31 cellular contexts compared by ENCODE assay signal in the genomic region with DNA sequence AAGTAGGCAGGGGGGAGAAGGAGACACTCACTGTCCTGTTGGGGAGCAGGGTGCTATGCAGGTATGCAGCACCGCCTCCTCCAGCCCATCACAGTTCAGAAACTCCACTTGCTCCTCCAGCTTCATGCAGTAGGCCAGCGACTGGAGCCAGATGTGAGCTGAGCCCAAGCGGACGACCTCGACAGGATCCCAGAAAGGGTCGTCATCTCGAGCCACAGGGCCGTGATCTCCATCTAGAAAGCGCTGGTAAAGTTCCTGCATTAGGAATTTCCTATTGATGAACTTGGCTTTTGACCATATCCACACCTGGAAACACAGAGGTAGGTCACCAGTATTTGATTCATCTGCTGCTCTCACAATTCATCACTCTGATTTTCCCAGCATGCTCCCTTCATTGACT.
"Had no signal": no experiment of that assay in that cellular context is flagged by ENCODE, and none has a peak within 500 bp of the region (broad histone marks: within the 10 kb centered on the region; RNA-seq: fewer than 3 reads in every experiment).

No MANE protein-coding gene starts in this region.

- H3K4me1 Mint-ChIP-seq: stimulated activated effector memory CD8-positive, alpha-beta T cell treated with anti-CD3 and anti-CD28 coated beads, Interleukin-12 subunit alpha, Interleukin-12 subunit beta, amount 100 ng/mL, for 72 hours had no signal

- H3K4me1 ChIP-seq: parathyroid adenoma, upper lobe of right lung, uterus had no signal

- H3K27me3 Mint-ChIP-seq: progenitor cell of endocrine pancreas had no signal

- H3K27ac Mint-ChIP-seq: immature natural killer cell; memory B cell; natural killer cell; progenitor cell of endocrine pancreas; stimulated activated effector memory CD8-positive, alpha-beta T cell treated with anti-CD3 and anti-CD28 coated beads, Interleukin-12 subunit alpha, Interleukin-12 subunit beta, amount 100 ng/mL, for 72 hours had no signal

- H2AFZ ChIP-seq: parathyroid adenoma had no signal

- H3K4me3 ChIP-seq: coronary artery, esophagus squamous epithelium, left ventricle myocardium inferior, lower lobe of right lung, right atrium auricular region, smooth muscle cell, thoracic aorta, tibial nerve, upper lobe of right lung, uterus had no signal

- H3K9me3 Mint-ChIP-seq: immature natural killer cell; memory B cell; natural killer cell; stimulated activated effector memory CD8-positive, alpha-beta T cell treated with anti-CD3 and anti-CD28 coated beads, Interleukin-12 subunit alpha, Interleukin-12 subunit beta, amount 100 ng/mL, for 72 hours had no signal

- H3K9ac ChIP-seq: parathyroid adenoma had no signal

- DNase-seq: dermis blood vessel endothelial cell; effector memory CD4-positive, alpha-beta T cell; erythroblast; esophagus squamous epithelium; foreskin melanocyte; glutamatergic neuron; hypothalamus; immature natural killer cell; islet precursor cell; kidney glomerular epithelial cell; left colon; left ventricle myocardium inferior; lower lobe of right lung; natural killer cell; occipital lobe; stimulated activated CD4-positive, alpha-beta T cell treated with anti-CD3 and anti-CD28 coated beads, Interleukin-12 subunit alpha, Interleukin-12 subunit beta, amount 100 ng/mL, for 4 hours; stimulated activated CD4-positive, alpha-beta T cell treated with anti-CD3 and anti-CD28 coated beads, Interleukin-1b, Interleukin-23, amount 100 ng/mL, for 48 hours; stimulated activated CD4-positive, alpha-beta T cell treated with anti-CD3 and anti-CD28 coated beads, Interleukin-4, amount 100 ng/mL, for 1 hour; stimulated activated naive CD4-positive, alpha-beta T cell treated with Interleukin-2 at 50 U/mL for 16 hours; upper lobe of right lung; uterus had no signal

- H3K36me3 Mint-ChIP-seq: natural killer cell had no signal

- H3K4me2 ChIP-seq: smooth muscle cell had no signal

- H3K27ac ChIP-seq: coronary artery, esophagus squamous epithelium, left ventricle myocardium inferior, lower lobe of right lung, parathyroid adenoma, right atrium auricular region, thoracic aorta, tibial nerve, upper lobe of right lung, uterus had no signal

- H3K27me3 ChIP-seq: esophagus squamous epithelium, right atrium auricular region, tibial nerve, upper lobe of right lung, uterus had no signal

- H3K9me3 ChIP-seq: esophagus squamous epithelium, left ventricle myocardium inferior, lower lobe of right lung, right atrium auricular region, thoracic aorta, tibial nerve, upper lobe of right lung, uterus had no signal

- H3K4me3 Mint-ChIP-seq: immature natural killer cell; memory B cell; natural killer cell; stimulated activated effector memory CD8-positive, alpha-beta T cell treated with anti-CD3 and anti-CD28 coated beads, Interleukin-12 subunit alpha, Interleukin-12 subunit beta, amount 100 ng/mL, for 72 hours had no signal

- H3K36me3 ChIP-seq: uterus had no signal

- H3K79me2 ChIP-seq: parathyroid adenoma had no signal

- ATAC-seq: left colon; lower lobe of right lung; natural killer cell; sciatic nerve; stimulated activated effector memory CD8-positive, alpha-beta T cell treated with anti-CD3 and anti-CD28 coated beads, Interleukin-12 subunit alpha, Interleukin-12 subunit beta, amount 100 ng/mL, for 72 hours; upper lobe of right lung had no signal
